ENCODE assay signal across 8 cellular contexts in genomic region chr2:32627901-32628645, GRCh38. TPM values are rescaled to one million over a fixed set of nuclear protein-coding genes. Genes with fewer than 3 reads are reported as not detected.
A peak's percentile ranks its signal among the peaks of the same experiment; 100 is the strongest.
DNase-seq lines count a peak whose midpoint lies in the region; ATAC-seq and TF ChIP-seq lines count a peak whose summit lies in the region.

TTC27 (plus strand) TSS chr2:32628050; CDS start chr2:32628293, 243 bp downstream.

- no peaks in the 10 kb centered on the region for H3K9me3 ChIP-seq in hepatocyte (ENCODE audit: low read depth)

- no peaks in the 10 kb centered on the region for H3K9me2 ChIP-seq in hepatocyte (replicated peaks; ENCODE audit: insufficient read depth)

- no peak for TF ChIP-seq CTCF in hepatocyte (IDR thresholded peaks at IDR 0.05; ENCODE audit: poor library complexity)

- whole genome bisulfite sequencing in hepatocyte (ENCODE audit: low lambda C conversion rate, missing lambda C conversion rate): under 1% methylated on average over 36 of the region's 36 CpGs

- no peaks in the 10 kb centered on the region for H3K27me3 ChIP-seq in hepatocyte

- H3K4me3 ChIP-seq in hepatocyte: peak within 1 kb of the TSS; percentile 78

- peaks cover 8% of the 10 kb centered on the region for H3K79me2 ChIP-seq in hepatocyte

- H3K4me1 ChIP-seq in hepatocyte (ENCODE audit: insufficient read depth): peaks cover 3% of the 10 kb centered on the region

- DNase-seq in NCI-H2029 (lab: John Stamatoyannopoulos, UW): peak; percentile 92
- DNase-seq in T-helper 22 cell (ENCODE audit: low read depth): peak; percentile 90
- peak; percentile 97 for DNase-seq in astrocyte of the hippocampus (ENCODE audit: low read depth, low spot score)
- DNase-seq in hepatocyte (ENCODE audit: low spot score): peak; percentile 96
- peak; percentile 92 for DNase-seq in renal cortical epithelial cell (ENCODE audit: low read depth)
- no peak for DNase-seq in cortex of kidney (lab: John Stamatoyannopoulos, UW)

- peak within 1 kb of the TSS; percentile 98 for H2AFZ ChIP-seq in hepatocyte

- peak; percentile 81 for TF ChIP-seq POLR2A in GM18505 (IDR thresholded peaks at IDR 0.05; ENCODE audit: borderline replicate concordance, extremely low read depth, insufficient read depth, insufficient read length)

- peak within 1 kb of the TSS; percentile 64 for H3K27ac ChIP-seq in hepatocyte

- peak within 1 kb of the TSS; percentile 92 for H3K4me2 ChIP-seq in hepatocyte

- H3K36me3 ChIP-seq in hepatocyte (replicated peaks; ENCODE audit: insufficient read depth, low read depth): no peaks in the 10 kb centered on the region

- peak; percentile 100 for ATAC-seq in GM18505 (IDR thresholded peaks at IDR 0.05; ENCODE audit: unreplicated experiment)
- peak; percentile 100 for ATAC-seq in HG02973 (IDR thresholded peaks at IDR 0.05; ENCODE audit: unreplicated experiment)

- no peaks in the 10 kb centered on the region for H4K20me1 ChIP-seq in hepatocyte (ENCODE audit: insufficient read depth, poor library complexity, severe bottlenecking)

RNA-seq across cellular contexts. Expression of gene TTC27, which starts in this region (rescaled TPM):
- total RNA-seq in hepatocyte: 10.7 and 20.6 TPM in 2 replicates
- 9.6 and 12.7 TPM in 2 replicates for polyA plus RNA-seq in hepatocyte
- 20.5 and 32.3 TPM in 2 replicates for total RNA-seq in renal cortical epithelial cell
